ENCODE assay signal across 20 cellular contexts in the genomic region with DNA sequence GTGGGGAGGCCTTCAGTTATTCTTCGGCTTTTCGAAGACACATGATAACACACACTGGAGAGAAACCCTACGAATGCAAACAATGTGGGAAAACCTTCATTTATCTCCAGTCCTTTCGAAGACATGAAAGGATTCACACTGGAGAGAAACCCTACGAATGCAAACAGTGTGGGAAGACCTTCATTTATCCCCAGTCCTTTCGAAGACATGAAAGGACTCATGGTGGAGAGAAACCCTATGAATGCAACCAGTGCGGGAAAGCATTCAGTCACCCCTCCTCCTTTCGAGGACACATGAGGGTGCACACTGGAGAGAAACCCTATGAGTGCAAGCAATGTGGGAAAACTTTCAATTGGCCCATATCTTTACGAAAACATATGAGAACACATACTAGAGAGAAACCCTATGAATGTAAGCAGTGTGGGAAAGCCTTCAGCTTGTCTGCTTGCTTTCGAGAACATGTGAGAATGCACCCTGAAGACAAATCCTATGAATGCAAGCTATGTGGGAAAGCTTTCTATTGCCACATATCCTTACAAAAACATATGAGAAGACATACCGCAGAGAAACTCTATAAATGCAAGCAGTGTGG. TPM values are rescaled to one million over a fixed set of nuclear protein-coding genes. Genes with fewer than 3 reads are reported as not detected.
DNase-seq lines count a peak whose midpoint lies in the region; ATAC-seq, FAIRE-seq and TF ChIP-seq lines count a peak whose summit lies in the region.
"Had no signal": no experiment of that assay in that cellular context is flagged by ENCODE, and none has a peak within 500 bp of the region (broad histone marks: within the 10 kb centered on the region; RNA-seq: fewer than 3 reads in every experiment).

No MANE protein-coding gene starts in this region.

- H3K79me2 ChIP-seq in Karpas-422 (ENCODE audit: low read length) (no peaks in the 10 kb centered on the region), K562 (ENCODE audit: control insufficient read depth, insufficient read depth, low read length) (no peaks in the 10 kb centered on the region; the same call in 2 of the 3 replicates)

- CTCF ChIA-PET in K562 (lab: Yijun Ruan, JAX; ENCODE audit: low intra/inter-chr PET ratio), result no interaction called here

- no TSS peak for BruUV-seq in K562 (replicated peaks; lab: Mats Ljungman, UMichigan)

- H3K9me1 ChIP-seq in K562 (ENCODE audit: control insufficient read depth, insufficient read depth, low read length), result no peaks in the 10 kb centered on the region

- in situ Hi-C loops in K562 (cut with MboI), result no loop called here

- peak overlapping the region; percentile 13 to 48 (median 32); a peak in 17 of 20 replicates for H3K4me3 ChIP-seq in BLaER1 treated with 17β-estradiol and CSF1 and Interleukin-3, amounts not matched to agents 10 nM and 100 nM
- H3K4me3 ChIP-seq in Karpas-422 (ENCODE audit: low read length), result no peak overlapping the region
- H3K4me3 ChIP-seq in K562, result no peak overlapping the region
- peak overlapping the region; percentile 14 to 26 for H3K4me3 ChIP-seq in kidney (ENCODE audit: low read length in 2 of 2)
- no peak overlapping the region for H3K4me3 ChIP-seq in psoas muscle
- no peak overlapping the region for H3K4me3 ChIP-seq in body of pancreas
- H3K4me3 ChIP-seq: SJSA1 had no signal

- peaks cover 100% of the 10 kb centered on the region in 11 experiments for H3K9me3 ChIP-seq in BLaER1 treated with 17β-estradiol and CSF1 and Interleukin-3, amounts not matched to agents 10 nM and 100 nM (replicated peaks in 1 of 11)
- peaks cover 33% of the 10 kb centered on the region for H3K9me3 ChIP-seq in Karpas-422 (ENCODE audit: low read length)
- H3K9me3 ChIP-seq in K562 (replicated peaks; ENCODE audit: control insufficient read depth, insufficient read depth, low read depth, low read length), result peaks cover 35% of the 10 kb centered on the region
- H3K9me3 ChIP-seq in kidney (ENCODE audit: control insufficient read depth in 1 of 2, low read length in 2 of 2), result peaks cover 24 to 52% of the 10 kb centered on the region in 2 donors
- H3K9me3 ChIP-seq in psoas muscle, result peaks cover 89% of the 10 kb centered on the region
- peaks cover 2 to 42% (median 3%) of the 10 kb centered on the region in 3 donors for H3K9me3 ChIP-seq in body of pancreas

- no peaks in the 10 kb centered on the region for H4K20me1 ChIP-seq in BLaER1 treated with 17β-estradiol and CSF1 and Interleukin-3, amounts not matched to agents 10 nM and 100 nM
- H4K20me1 ChIP-seq in Karpas-422 (ENCODE audit: insufficient read depth, low read depth, low read length) (no peaks in the 10 kb centered on the region), K562 (replicated peaks; ENCODE audit: control insufficient read depth, insufficient read depth, low read length) (no peaks in the 10 kb centered on the region)

- no peak for TF ChIP-seq RAD21 in K562 (CRISPR knock-in tag; conservative IDR thresholded peaks at IDR 0.05 in 1 of 2, IDR thresholded peaks at IDR 0.05 in 1 of 2)

- H3K9me2 ChIP-seq in Karpas-422 (replicated peaks; ENCODE audit: insufficient read depth, low read length), result no peaks in the 10 kb centered on the region

- H3K27ac ChIP-seq in BLaER1 treated with 17β-estradiol and CSF1 and Interleukin-3, amounts not matched to agents 10 nM and 100 nM, result no peak overlapping the region
- H3K27ac ChIP-seq in Karpas-422 (ENCODE audit: low read length) (no peak overlapping the region), K562 (ENCODE audit: extremely low read depth, low read depth, low read length) (no peak overlapping the region), kidney (ENCODE audit: low read depth in 2 of 2, low read length in 2 of 2) (no peak overlapping the region), psoas muscle (no peak overlapping the region), body of pancreas (no peak overlapping the region)
- H3K27ac ChIP-seq: HL-60, SJSA1 had no signal

- FAIRE-seq in K562 (lab: Jason Lieb, UNC), result no peak
- FAIRE-seq in kidney (lab: Jason Lieb, UNC), result no peak

- H3K9ac ChIP-seq in BLaER1 treated with 17β-estradiol and CSF1 and Interleukin-3, amounts not matched to agents 10 nM and 100 nM, result no peak overlapping the region
- no peak overlapping the region for H3K9ac ChIP-seq in Karpas-422 (ENCODE audit: low read length)
- H3K9ac ChIP-seq in K562 (ENCODE audit: insufficient read depth in 1 of 2, low read depth in 2 of 2, low read length in 2 of 2), result no peak overlapping the region
- H3K9ac ChIP-seq in kidney (ENCODE audit: low read length in 2 of 2), result no peak overlapping the region

- no peak overlapping the region for H3K4me2 ChIP-seq in BLaER1 treated with 17β-estradiol and CSF1 and Interleukin-3, amounts not matched to agents 10 nM and 100 nM
- no peak overlapping the region for H3K4me2 ChIP-seq in Karpas-422 (ENCODE audit: low read depth, low read length, poor library complexity, severe bottlenecking)
- H3K4me2 ChIP-seq in K562 (ENCODE audit: insufficient read depth, low read length), result no peak overlapping the region

- peaks cover 86 to 99% (median 96%) of the 10 kb centered on the region in 11 experiments for H3K36me3 ChIP-seq in BLaER1 treated with 17β-estradiol and CSF1 and Interleukin-3, amounts not matched to agents 10 nM and 100 nM
- peaks cover 17% of the 10 kb centered on the region for H3K36me3 ChIP-seq in Karpas-422 (ENCODE audit: insufficient read depth, low read length)
- H3K36me3 ChIP-seq in K562 (ENCODE audit: control insufficient read depth, insufficient read depth, low read length), result peaks cover 37% of the 10 kb centered on the region
- H3K36me3 ChIP-seq in kidney (ENCODE audit: control insufficient read depth in 1 of 2, insufficient read depth in 2 of 2, low read length in 2 of 2), result peaks cover 26 to 31% of the 10 kb centered on the region in 2 donors
- peaks cover 23 to 43% of the 10 kb centered on the region in 2 donors for H3K36me3 ChIP-seq in psoas muscle (ENCODE audit: insufficient read depth in 1 of 2, low read depth in 1 of 2)
- H3K36me3 ChIP-seq in body of pancreas (replicated peaks in 1 of 2; ENCODE audit: insufficient read depth in 1 of 2, low read depth in 2 of 2), result peaks cover 22 to 23% of the 10 kb centered on the region in 2 donors

- ATAC-seq in K562 (no peak), psoas muscle (no peak), body of pancreas (no peak)
- ATAC-seq: Right ventricle myocardium inferior had no signal

- H2AFZ ChIP-seq in Karpas-422 (ENCODE audit: low read length) (no peak overlapping the region), K562 (ENCODE audit: low read depth, low read length) (no peak overlapping the region)

- no peak for TF ChIP-seq EP300 in K562 (IDR thresholded peaks at IDR 0.05; ENCODE audit: low read length)

- TF ChIP-seq CTCF in K562 (IDR thresholded peaks at IDR 0.05 in 2 of 3, conservative IDR thresholded peaks at IDR 0.05 in 1 of 3; ENCODE audit: insufficient read depth in 2 of 3, low read depth in 1 of 3, low read length in 3 of 3), result no peak
- TF ChIP-seq CTCF in kidney (IDR thresholded peaks at IDR 0.05; ENCODE audit: borderline replicate concordance, extremely low read depth, insufficient read depth), result no peak
- TF ChIP-seq CTCF in psoas muscle (IDR thresholded peaks at IDR 0.05), result no peak
- no peak for TF ChIP-seq CTCF in body of pancreas (IDR thresholded peaks at IDR 0.05)

- intact Hi-C loops in K562 (cut with micrococcal nuclease) (no loop called here), kidney (cut with DNase I) (no loop called here), psoas muscle (cut with DNase I) (no loop called here), body of pancreas (cut with DNase I) (no loop called here)

- DNase-seq in Karpas-422 (peak; percentile 31), K562 (ENCODE audit: extremely low read depth in 1 of 4, low spot score in 3 of 4) (no peak), kidney (no peak), NCI-H1417 (lab: John Stamatoyannopoulos, UW) (no peak), psoas muscle (no peak), body of pancreas (no peak), NCI-H1417 treated with DMSO at 0.1 percent for 48 hours (lab: John Stamatoyannopoulos, UW) (no peak)
- DNase-seq: EL, GF-D8, H7, IMR-90, NCI-H1930, NCI-H510A treated with DMSO at 0.1 percent for 48 hours, NCI-H82 had no signal

- WGBS in K562 (ENCODE audit: insufficient coverage, low coverage, missing lambda C conversion rate), result 76% methylated on average over 11 of the region's 11 CpGs
- WGBS in psoas muscle, 3 donors, result 96 to 98% (median 98%) methylated on average over 11 of the region's 11 CpGs
- WGBS in body of pancreas, 2 donors, result 94 to 96% methylated on average over 11 of the region's 11 CpGs

- H3K4me1 ChIP-seq in BLaER1 treated with 17β-estradiol and CSF1 and Interleukin-3, amounts not matched to agents 10 nM and 100 nM, result peaks cover 0 to 10% (median 2%) of the 10 kb centered on the region in 10 experiments; a peak in 8 of 20 replicates
- H3K4me1 ChIP-seq in Karpas-422 (ENCODE audit: low read length), result no peaks in the 10 kb centered on the region
- no peaks in the 10 kb centered on the region for H3K4me1 ChIP-seq in K562 (replicated peaks in 1 of 2; ENCODE audit: control insufficient read depth in 2 of 2, insufficient read depth in 2 of 2, low read length in 2 of 2)
- H3K4me1 ChIP-seq in kidney (ENCODE audit: control insufficient read depth in 1 of 2, insufficient read depth in 1 of 2, low read depth in 1 of 2, low read length in 2 of 2), result no peaks in the 10 kb centered on the region
- no peaks in the 10 kb centered on the region for H3K4me1 ChIP-seq in psoas muscle
- H3K4me1 ChIP-seq in body of pancreas, result no peaks in the 10 kb centered on the region
- H3K4me1 ChIP-seq: SJSA1 had no signal

- 0 out of 22 replicates have a peak, but pooled peaks cover 0 to 5% (median 0%) of the 10 kb centered on the region in 11 experiments for H3K27me3 ChIP-seq in BLaER1 treated with 17β-estradiol and CSF1 and Interleukin-3, amounts not matched to agents 10 nM and 100 nM
- H3K27me3 ChIP-seq in Karpas-422 (ENCODE audit: low read length) (no peaks in the 10 kb centered on the region), K562 (ENCODE audit: control insufficient read depth in 2 of 2, insufficient read depth in 2 of 2, low read length in 2 of 2) (no peaks in the 10 kb centered on the region), psoas muscle (ENCODE audit: insufficient read depth in 3 of 3, low read length in 2 of 3) (peaks cover 0 to 2% (median 0%) of the 10 kb centered on the region in 3 donors), body of pancreas (no peaks in the 10 kb centered on the region)
- H3K27me3 ChIP-seq: SJSA1 had no signal

- POLR2A ChIA-PET in K562 (lab: Yijun Ruan, JAX), result no interaction called here

- TF ChIP-seq POLR2A in K562 (conservative IDR thresholded peaks at IDR 0.05) (no peak), body of pancreas (IDR thresholded peaks at IDR 0.05) (no peak)

RNA-seq across cellular contexts. Expression of a gene that starts 11.8 kb away (rescaled TPM):
- total RNA-seq in Karpas-422 (2014; rRNA removed; shearing (Covaris generic); ENCODE audit: low replicate concordance), result 1.4 TPM in 2 replicates
- 9.7 and 21.8 TPM in 2 replicates for total RNA-seq in K562 (2011; cell fraction: chromatin; rRNA removed; ENCODE audit: low replicate concordance)
- 3.2 and 3.6 TPM in 2 replicates for total RNA-seq in K562 (2011; cell fraction: nucleolus; rRNA removed)
- total RNA-seq in K562 (2011; cell fraction: nucleoplasm; rRNA removed), result 4.7 and 5.1 TPM in 2 replicates
- total RNA-seq in K562 (2014; rRNA removed) (2.0 TPM in 2 replicates), K562 (2014; rRNA removed; fragmentation: Illumina TruSeq; extraction: Trizol) (6.0 and 6.8 TPM in 2 replicates), K562 (2015; rRNA removed; fragmentation: Illumina TruSeq; extraction: Trizol) (3.2 and 3.6 TPM in 2 replicates), K562 (2021) (4.0 and 5.4 TPM in 2 replicates), kidney (9.8 TPM), psoas muscle (10 to 100 TPM in 2 of 4 donors, 1 to 10 TPM in 2; 2.9 to 16.0 (median 8.5) TPM), body of pancreas (1 to 10 TPM; 2.3 to 4.6 TPM)
- polyA plus RNA-seq in K562 (2011; rRNA removed) (6.7 and 7.5 TPM in 2 replicates), K562 (2014; fragmentation: Illumina TruSeq; extraction: Trizol) (4.6 and 5.4 TPM in 2 replicates), K562 (2014; fragmentation: Nextera tagmentation; extraction: Ambion mirVana) (1 to 10 TPM; 4.4 to 6.1 TPM), K562 (2014; rRNA removed) (3.0 and 3.4 TPM in 2 replicates), kidney (ENCODE audit: insufficient read depth, low read depth, low replicate concordance) (3.9 TPM), psoas muscle (1 to 10 TPM; 1.7 to 2.4 (median 1.9) TPM)
- polyA plus RNA-seq in K562 (2011; cell fraction: cytosol; rRNA removed), result 1.5 and 3.4 TPM in 2 replicates
- polyA plus RNA-seq in K562 (2011; cell fraction: nucleus; rRNA removed), result 3.6 and 6.2 TPM in 2 replicates
- polyA plus RNA-seq in K562 (2012), result 2.5 and 3.1 TPM in 2 replicates
- 15.0 and 23.3 TPM in 2 replicates for polyA minus RNA-seq in K562 (2011; rRNA and poly(A)+ RNA removed)
- polyA minus RNA-seq in K562 (2011; cell fraction: cytosol; rRNA and poly(A)+ RNA removed), result 3.5 and 4.8 TPM in 2 replicates
- 1.6 and 6.4 TPM in 2 replicates for polyA minus RNA-seq in K562 (2011; cell fraction: nucleus; rRNA and poly(A)+ RNA removed)

RNA-seq across cellular contexts. Expression of a gene that starts 14.0 kb away (rescaled TPM):
- total RNA-seq in Karpas-422 (2014; rRNA removed; shearing (Covaris generic); ENCODE audit: low replicate concordance), result not detected in 2 replicates
- not detected in 2 replicates for total RNA-seq in K562 (2011; cell fraction: chromatin; rRNA removed; ENCODE audit: low replicate concordance)
- total RNA-seq in K562 (2011; cell fraction: nucleolus; rRNA removed), result not detected in 2 replicates
- total RNA-seq in K562 (2011; cell fraction: nucleoplasm; rRNA removed), result 0.08 TPM in 1 of 2 replicates, not detected in the other
- total RNA-seq in K562 (2014; rRNA removed), result 0.12 and 0.36 TPM in 2 replicates
- total RNA-seq in K562 (2014; rRNA removed; fragmentation: Illumina TruSeq; extraction: Trizol), result 0.03 and 0.33 TPM in 2 replicates
- 0.11 TPM in 1 of 2 replicates, not detected in the other for total RNA-seq in K562 (2015; rRNA removed; fragmentation: Illumina TruSeq; extraction: Trizol)
- total RNA-seq in K562 (2021), result 0.11 TPM in 1 of 2 replicates, not detected in the other
- polyA plus RNA-seq in K562 (2011; rRNA removed), result not detected in 2 replicates
- polyA plus RNA-seq in K562 (2011; cell fraction: cytosol; rRNA removed), result not detected in 2 replicates
- polyA plus RNA-seq in K562 (2011; cell fraction: nucleus; rRNA removed), result not detected in 2 replicates
- 0.03 and 0.04 TPM in 2 replicates for polyA plus RNA-seq in K562 (2012)
- 0.01 and 0.06 TPM in 2 replicates for polyA plus RNA-seq in K562 (2014; fragmentation: Illumina TruSeq; extraction: Trizol)
- polyA plus RNA-seq in K562 (2014; fragmentation: Nextera tagmentation; extraction: Ambion mirVana), result under 1 TPM; 0.01 to 0.10 TPM
- polyA plus RNA-seq in K562 (2014; rRNA removed), result 0.08 and 0.09 TPM in 2 replicates
- polyA minus RNA-seq in K562 (2011; rRNA and poly(A)+ RNA removed), result 0.07 TPM in 1 of 2 replicates, not detected in the other
- polyA minus RNA-seq in K562 (2011; cell fraction: cytosol; rRNA and poly(A)+ RNA removed), result not detected in 2 replicates
- polyA minus RNA-seq in K562 (2011; cell fraction: nucleus; rRNA and poly(A)+ RNA removed), result not detected in 2 replicates
- 0.76 TPM for total RNA-seq in kidney
- 0.56 TPM for polyA plus RNA-seq in kidney (ENCODE audit: insufficient read depth, low read depth, low replicate concordance)
- total RNA-seq in psoas muscle, result 10 to 100 TPM in 2 of 4 donors, under 1 TPM in 2; 0.57 to 15.6 (median 5.8) TPM
- 1 to 10 TPM in 1 of 3 donors, under 1 TPM in 2; 0.24 to 7.7 (median 0.69) TPM for polyA plus RNA-seq in psoas muscle
- not detected for total RNA-seq in body of pancreas
- total RNA-seq: A172, IMR-90, MCF 10A, Right ventricle myocardium inferior had no signal
- polyA plus RNA-seq: IMR-90 had no signal

RNA-seq across cellular contexts. Expression of a gene that starts 33.4 kb away (rescaled TPM):
- total RNA-seq in Karpas-422 (2014; rRNA removed; shearing (Covaris generic); ENCODE audit: low replicate concordance), result 2.6 and 4.0 TPM in 2 replicates
- 3.7 and 5.4 TPM in 2 replicates for total RNA-seq in K562 (2011; cell fraction: chromatin; rRNA removed; ENCODE audit: low replicate concordance)
- 2.8 and 2.9 TPM in 2 replicates for total RNA-seq in K562 (2011; cell fraction: nucleolus; rRNA removed)
- 3.2 and 4.7 TPM in 2 replicates for total RNA-seq in K562 (2011; cell fraction: nucleoplasm; rRNA removed)
- 1.2 and 1.5 TPM in 2 replicates for total RNA-seq in K562 (2014; rRNA removed)
- 1.0 and 1.4 TPM in 2 replicates for total RNA-seq in K562 (2014; rRNA removed; fragmentation: Illumina TruSeq; extraction: Trizol)
- total RNA-seq in K562 (2015; rRNA removed; fragmentation: Illumina TruSeq; extraction: Trizol), result 1.1 and 1.3 TPM in 2 replicates
- 1.3 and 1.8 TPM in 2 replicates for total RNA-seq in K562 (2021)
- polyA plus RNA-seq in K562 (2011; rRNA removed), result 1.3 and 1.5 TPM in 2 replicates
- polyA plus RNA-seq in K562 (2011; cell fraction: cytosol; rRNA removed), result 0.78 and 1.0 TPM in 2 replicates
- polyA plus RNA-seq in K562 (2011; cell fraction: nucleus; rRNA removed), result 1.5 and 2.0 TPM in 2 replicates
- 0.64 and 1.4 TPM in 2 replicates for polyA plus RNA-seq in K562 (2012)
- polyA plus RNA-seq in K562 (2014; fragmentation: Illumina TruSeq; extraction: Trizol), result 0.89 and 1.0 TPM in 2 replicates
- under 1 TPM; 0.07 to 0.31 TPM for polyA plus RNA-seq in K562 (2014; fragmentation: Nextera tagmentation; extraction: Ambion mirVana)
- polyA plus RNA-seq in K562 (2014; rRNA removed), result 1.1 and 1.4 TPM in 2 replicates
- 2.5 and 3.2 TPM in 2 replicates for polyA minus RNA-seq in K562 (2011; rRNA and poly(A)+ RNA removed)
- polyA minus RNA-seq in K562 (2011; cell fraction: cytosol; rRNA and poly(A)+ RNA removed), result 0.64 and 1.5 TPM in 2 replicates
- 0.81 and 1.3 TPM in 2 replicates for polyA minus RNA-seq in K562 (2011; cell fraction: nucleus; rRNA and poly(A)+ RNA removed)
- 6.9 TPM for total RNA-seq in kidney
- polyA plus RNA-seq in kidney (ENCODE audit: insufficient read depth, low read depth, low replicate concordance), result 3.6 TPM
- 1 to 10 TPM; 3.5 to 6.5 (median 4.5) TPM for total RNA-seq in psoas muscle
- 1 to 10 TPM; 1.8 to 5.2 (median 3.6) TPM for polyA plus RNA-seq in psoas muscle
- 1 to 10 TPM; 3.6 to 4.4 TPM for total RNA-seq in body of pancreas

RNA-seq across cellular contexts. Expression of a gene that starts 47.6 kb away (rescaled TPM):
- total RNA-seq in Karpas-422 (2014; rRNA removed; shearing (Covaris generic); ENCODE audit: low replicate concordance), result 1.0 and 3.3 TPM in 2 replicates
- 13.0 and 27.0 TPM in 2 replicates for total RNA-seq in K562 (2011; cell fraction: chromatin; rRNA removed; ENCODE audit: low replicate concordance)
- 9.3 and 12.1 TPM in 2 replicates for total RNA-seq in K562 (2011; cell fraction: nucleolus; rRNA removed)
- total RNA-seq in K562 (2011; cell fraction: nucleoplasm; rRNA removed), result 10.5 and 12.5 TPM in 2 replicates
- total RNA-seq in K562 (2014; rRNA removed), result 7.3 and 8.5 TPM in 2 replicates
- 13.4 and 13.5 TPM in 2 replicates for total RNA-seq in K562 (2014; rRNA removed; fragmentation: Illumina TruSeq; extraction: Trizol)
- 10.8 and 11.5 TPM in 2 replicates for total RNA-seq in K562 (2015; rRNA removed; fragmentation: Illumina TruSeq; extraction: Trizol)
- 7.7 and 7.8 TPM in 2 replicates for total RNA-seq in K562 (2021)
- 10.8 and 12.8 TPM in 2 replicates for polyA plus RNA-seq in K562 (2011; rRNA removed)
- 4.9 and 6.9 TPM in 2 replicates for polyA plus RNA-seq in K562 (2011; cell fraction: cytosol; rRNA removed)
- polyA plus RNA-seq in K562 (2011; cell fraction: nucleus; rRNA removed), result 10.0 and 11.7 TPM in 2 replicates
- 6.3 and 8.0 TPM in 2 replicates for polyA plus RNA-seq in K562 (2012)
- polyA plus RNA-seq in K562 (2014; fragmentation: Illumina TruSeq; extraction: Trizol), result 9.6 and 11.9 TPM in 2 replicates
- polyA plus RNA-seq in K562 (2014; fragmentation: Nextera tagmentation; extraction: Ambion mirVana), result 1 to 10 TPM; 3.9 to 6.2 TPM
- 7.0 and 7.7 TPM in 2 replicates for polyA plus RNA-seq in K562 (2014; rRNA removed)
- 18.7 and 20.8 TPM in 2 replicates for polyA minus RNA-seq in K562 (2011; rRNA and poly(A)+ RNA removed)
- 4.1 and 6.6 TPM in 2 replicates for polyA minus RNA-seq in K562 (2011; cell fraction: cytosol; rRNA and poly(A)+ RNA removed)
- 3.0 and 7.1 TPM in 2 replicates for polyA minus RNA-seq in K562 (2011; cell fraction: nucleus; rRNA and poly(A)+ RNA removed)
- total RNA-seq in kidney, result 6.1 TPM
- polyA plus RNA-seq in kidney (ENCODE audit: insufficient read depth, low read depth, low replicate concordance), result 6.2 TPM
- 1 to 10 TPM; 1.0 to 1.7 (median 1.3) TPM for total RNA-seq in psoas muscle
- 1 to 10 TPM in 1 of 3 donors, under 1 TPM in 2; 0.65 to 1.9 (median 0.77) TPM for polyA plus RNA-seq in psoas muscle
- 1 to 10 TPM in 1 of 2 donors, under 1 TPM in 1; 0.33 to 2.3 TPM for total RNA-seq in body of pancreas

Comparison
In these comparisons a context has a peak if more than half of its experiments do, and no peak if none do; other contexts are left out.
1. H3K4me3 ChIP-seq: peak in BLaER1 treated with 17β-estradiol and CSF1 and Interleukin-3, amounts not matched to agents 10 nM and 100 nM (10 of 10) and kidney (2 of 2); none in Karpas-422 (single experiment), K562 (single experiment), psoas muscle (single experiment) and body of pancreas (0 of 2).